ENCODE assay signal across 12 cellular contexts in the genomic region with DNA sequence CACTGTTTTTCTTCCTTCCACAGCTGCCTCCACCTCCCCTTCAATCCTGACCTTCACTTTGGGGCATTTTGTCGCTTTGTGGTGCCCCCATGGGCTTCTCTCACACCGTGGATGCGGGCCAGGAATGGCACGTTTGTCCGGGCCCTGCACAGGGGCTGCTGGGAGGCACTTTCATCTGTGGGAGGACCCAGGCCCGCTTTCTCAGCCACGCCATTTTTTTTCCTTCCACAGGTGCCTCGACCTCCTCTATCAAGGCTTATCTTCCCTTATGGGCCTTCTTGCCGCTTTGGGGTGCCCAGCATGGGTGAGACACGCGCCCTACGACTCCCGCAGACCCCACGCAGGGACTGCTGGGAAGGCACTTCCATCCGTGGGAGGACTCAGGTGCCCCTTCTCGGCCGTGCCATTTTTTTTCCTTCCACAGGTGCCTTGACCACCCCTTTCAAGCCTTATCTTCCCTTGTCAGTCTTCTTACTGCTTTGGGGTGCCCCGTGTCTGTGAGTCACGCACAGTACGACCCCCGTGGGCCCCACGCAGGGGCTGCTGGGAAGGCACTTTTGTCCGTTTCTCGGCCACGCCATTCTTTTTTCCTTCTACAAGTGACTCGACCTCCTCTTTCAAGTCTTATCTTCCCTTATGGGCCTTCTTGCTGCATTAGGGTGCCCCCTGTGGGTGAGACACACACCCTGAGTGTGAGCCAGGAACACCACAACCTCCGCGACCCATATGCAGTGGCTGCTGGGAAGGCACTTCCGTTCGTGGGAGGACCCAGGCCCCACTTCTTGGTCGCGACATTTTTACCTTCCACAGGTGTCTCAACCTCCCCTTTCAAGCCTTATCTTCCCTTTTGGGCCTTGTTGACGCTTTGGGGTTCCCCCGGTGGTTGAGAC.
DNase-seq lines count a peak whose midpoint lies in the region; ATAC-seq, FAIRE-seq and TF ChIP-seq lines count a peak whose summit lies in the region.
"Had no signal": no experiment of that assay in that cellular context is flagged by ENCODE, and none has a peak within 500 bp of the region (broad histone marks: within the 10 kb centered on the region; RNA-seq: fewer than 3 reads in every experiment).

No MANE protein-coding gene starts in this region.

- 42% methylated on average over 34 of the region's 34 CpGs for WGBS in A549 (ENCODE audit: missing lambda C conversion rate)

- POLR2A ChIA-PET in A549 (lab: Yijun Ruan, JAX), result no interaction called here

- H3K36me3 ChIP-seq in Peyer's patch, result no peaks in the 10 kb centered on the region

- no peaks in the 10 kb centered on the region for H3K27me3 ChIP-seq in Peyer's patch

- no peak for FAIRE-seq in A549 (lab: Jason Lieb, UNC)
- FAIRE-seq: keratinocyte had no signal

- CTCF ChIA-PET in A549 (lab: Yijun Ruan, JAX), result interaction anchor here (1.1 kb wide), 1 partner anchor 170 kb away, joined by 4 read pairs; no protein-coding TSS in a partner anchor

- H3K4me3 ChIP-seq in A549 (no peak overlapping the region), Peyer's patch (no peak overlapping the region)

- no peak for TF ChIP-seq EP300 in A549 (IDR thresholded peaks at IDR 0.05)

- ATAC-seq in A549, result peak in 1 of 2 experiments; percentile 81; a peak in 3 of 6 replicates
- ATAC-seq in HG03378 (IDR thresholded peaks at IDR 0.05; ENCODE audit: unreplicated experiment), result no peak
- ATAC-seq in GM21619 (IDR thresholded peaks at IDR 0.05; ENCODE audit: unreplicated experiment), result no peak
- ATAC-seq in HG02610 (IDR thresholded peaks at IDR 0.05; ENCODE audit: unreplicated experiment), result no peak

- TF ChIP-seq POLR2A in A549 (IDR thresholded peaks at IDR 0.05; ENCODE audit: low read length) (no peak), Peyer's patch (IDR thresholded peaks at IDR 0.05) (no peak)

- H3K4me2 ChIP-seq in A549, result no peak overlapping the region

- TF ChIP-seq CTCF in A549 (IDR thresholded peaks at IDR 0.05) (no peak), Peyer's patch (IDR thresholded peaks at IDR 0.05) (no peak)

- peak; percentile 26 to 50; a peak in 3 of 5 replicates for TF ChIP-seq RAD21 in A549 (conservative IDR thresholded peaks at IDR 0.05 in 1 of 2, IDR thresholded peaks at IDR 0.05 in 1 of 2)

- H3K9me3 ChIP-seq in A549 (no peaks in the 10 kb centered on the region), Peyer's patch (peaks cover 0 to 49% (median 2%) of the 10 kb centered on the region in 4 donors)

- no peak overlapping the region for H3K27ac ChIP-seq in A549
- no peak overlapping the region for H3K27ac ChIP-seq in Peyer's patch

- DNase-seq in A549 (ENCODE audit: low read depth in 1 of 2, low spot score in 1 of 2) (peak in 1 of 2 experiments; percentile 68), Daoy (ENCODE audit: low read depth) (peak; percentile 76), Peyer's patch (peak in 2 of 3 donors; percentile 24 to 25), inferior parietal cortex (ENCODE audit: extremely low spot score) (peak; percentile 2), occipital lobe (lab: John Stamatoyannopoulos, UW) (no peak)
- DNase-seq: amniotic stem cell, NCI-H187 treated with DMSO at 0.1 percent for 48 hours, substantia nigra had no signal

- H3K4me1 ChIP-seq in A549, result peaks cover 4% of the 10 kb centered on the region; the same call in 1 of the 3 replicates
- H3K4me1 ChIP-seq in Peyer's patch, result no peaks in the 10 kb centered on the region

TF ChIP-seq in A549, 52 proteins besides CTCF, POLR2A, EP300 and RAD21:
- TF ChIP-seq RFX5 (IDR thresholded peaks at IDR 0.05) (no peak), SMC3 (IDR thresholded peaks at IDR 0.05) (no peak), HOXB5 (CRISPR knock-in tag; IDR thresholded peaks at IDR 0.05) (no peak)
